In genomic region chr6:159435701-159436100, GRCh38 we compare ENCODE assay signal across 8 cellular contexts.
"Had no signal": no experiment of that assay in that cellular context is flagged by ENCODE, and none has a peak within 500 bp of the region (broad histone marks: within the 10 kb centered on the region; RNA-seq: fewer than 3 reads in every experiment).

No MANE protein-coding gene starts in this region.

- DNase-seq: GDM1, GF-D8 had no signal

- H3K4me3 ChIP-seq: GM12878 had no signal

- ATAC-seq: GM12878 had no signal

- FAIRE-seq: G401.6, GM12878, GM12891, GM12892, GM18507, GM19239 had no signal
